In genomic region chr4:17545374-17546140, GRCh38 we compare ENCODE assay signal across 16 cellular contexts.
DNase-seq lines count a peak whose midpoint lies in the region; ATAC-seq lines count a peak whose summit lies in the region.
"Had no signal": no experiment of that assay in that cellular context is flagged by ENCODE, and none has a peak within 500 bp of the region (broad histone marks: within the 10 kb centered on the region; RNA-seq: fewer than 3 reads in every experiment).

No MANE protein-coding gene starts in this region.

- DNase-seq in NCI-H345 (lab: John Stamatoyannopoulos, UW): peak; percentile 10
- no peak for DNase-seq in NCI-H345 treated with DMSO at 0.1 percent for 48 hours (lab: John Stamatoyannopoulos, UW; ENCODE audit: unreplicated experiment)
- peak; percentile 48 for DNase-seq in NCI-H146 treated with DMSO at 0.1 percent for 48 hours (lab: John Stamatoyannopoulos, UW; ENCODE audit: unreplicated experiment)
- peak; percentile 68 for DNase-seq in cerebellar cortex (ENCODE audit: low spot score)
- peak in 1 of 49 donors; percentile 12 for DNase-seq in substantia nigra (lab: John Stamatoyannopoulos, UW)
- DNase-seq: BE2C; CD4-positive, alpha-beta T cell; EL; NCI-H1436; NCI-H2171 treated with DMSO at 0.1 percent for 48 hours; PC-9; SIG-M5 had no signal

- peak overlapping the region; percentile 98 for H3K27ac ChIP-seq in substantia nigra (ENCODE audit: low read depth, low read length, poor library complexity, severe bottlenecking)
- H3K27ac ChIP-seq: PC-9, RWPE1 had no signal

- ATAC-seq in GM19351 (IDR thresholded peaks at IDR 0.05; ENCODE audit: unreplicated experiment) (no peak), GM18502 (IDR thresholded peaks at IDR 0.05; ENCODE audit: poor library complexity, unreplicated experiment) (no peak), GM21381 (IDR thresholded peaks at IDR 0.05; ENCODE audit: unreplicated experiment) (no peak)
